1 cellular context compared by ENCODE assay signal in the genomic region with DNA sequence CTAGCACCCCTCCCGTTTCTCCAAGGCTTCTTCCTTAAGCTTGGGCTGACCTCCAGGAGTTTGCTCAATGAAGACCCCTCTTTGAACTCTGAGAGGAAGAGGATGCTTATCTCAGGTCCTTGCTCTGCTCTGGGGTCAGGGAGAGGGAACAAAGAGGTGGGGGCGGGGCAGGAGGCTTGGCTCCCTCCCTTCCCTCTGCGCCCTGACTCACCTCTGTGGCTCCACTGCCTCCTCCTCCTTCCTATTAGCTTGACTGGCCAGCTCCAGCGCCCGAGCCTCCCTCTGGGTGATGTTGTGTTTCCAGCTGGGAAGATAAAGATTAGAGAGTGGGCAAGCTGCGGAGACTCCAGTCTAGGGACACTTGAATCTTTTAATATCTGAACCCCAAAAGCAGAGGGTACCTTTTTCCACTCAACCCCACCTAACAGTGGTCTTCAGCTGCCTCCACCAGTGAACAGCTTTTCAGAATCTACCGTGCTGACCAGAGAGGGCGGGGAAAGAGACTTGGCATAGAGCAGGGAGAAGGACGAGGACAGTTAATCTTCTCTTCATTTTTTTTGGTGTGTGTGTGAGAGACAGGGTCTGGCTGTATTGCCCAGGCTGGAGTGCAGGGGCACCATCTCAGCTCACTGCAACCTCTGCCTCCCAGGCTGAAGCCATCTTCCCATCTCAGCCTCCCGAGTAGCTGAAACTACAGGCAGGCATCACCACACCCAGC.
TF ChIP-seq lines count a peak whose summit lies in the region.

No MANE protein-coding gene starts in this region.

TF ChIP-seq in HepG2, 621 proteins besides CTCF, POLR2A, EP300 and RAD21 (continued from another document and continues in another):
- TF ChIP-seq, protein P1, sequence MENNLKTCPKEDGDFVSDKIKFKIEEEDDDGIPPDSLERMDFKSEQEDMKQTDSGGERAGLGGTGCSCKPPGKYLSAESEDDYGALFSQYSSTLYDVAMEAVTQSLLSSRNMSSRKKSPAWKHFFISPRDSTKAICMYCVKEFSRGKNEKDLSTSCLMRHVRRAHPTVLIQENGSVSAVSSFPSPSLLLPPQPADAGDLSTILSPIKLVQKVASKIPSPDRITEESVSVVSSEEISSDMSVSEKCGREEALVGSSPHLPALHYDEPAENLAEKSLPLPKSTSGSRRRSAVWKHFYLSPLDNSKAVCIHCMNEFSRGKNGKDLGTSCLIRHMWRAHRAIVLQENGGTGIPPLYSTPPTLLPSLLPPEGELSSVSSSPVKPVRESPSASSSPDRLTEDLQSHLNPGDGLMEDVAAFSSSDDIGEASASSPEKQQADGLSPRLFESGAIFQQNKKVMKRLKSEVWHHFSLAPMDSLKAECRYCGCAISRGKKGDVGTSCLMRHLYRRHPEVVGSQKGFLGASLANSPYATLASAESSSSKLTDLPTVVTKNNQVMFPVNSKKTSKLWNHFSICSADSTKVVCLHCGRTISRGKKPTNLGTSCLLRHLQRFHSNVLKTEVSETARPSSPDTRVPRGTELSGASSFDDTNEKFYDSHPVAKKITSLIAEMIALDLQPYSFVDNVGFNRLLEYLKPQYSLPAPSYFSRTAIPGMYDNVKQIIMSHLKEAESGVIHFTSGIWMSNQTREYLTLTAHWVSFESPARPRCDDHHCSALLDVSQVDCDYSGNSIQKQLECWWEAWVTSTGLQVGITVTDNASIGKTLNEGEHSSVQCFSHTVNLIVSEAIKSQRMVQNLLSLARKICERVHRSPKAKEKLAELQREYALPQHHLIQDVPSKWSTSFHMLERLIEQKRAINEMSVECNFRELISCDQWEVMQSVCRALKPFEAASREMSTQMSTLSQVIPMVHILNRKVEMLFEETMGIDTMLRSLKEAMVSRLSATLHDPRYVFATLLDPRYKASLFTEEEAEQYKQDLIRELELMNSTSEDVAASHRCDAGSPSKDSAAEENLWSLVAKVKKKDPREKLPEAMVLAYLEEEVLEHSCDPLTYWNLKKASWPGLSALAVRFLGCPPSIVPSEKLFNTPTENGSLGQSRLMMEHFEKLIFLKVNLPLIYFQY (CRISPR knock-in tag; IDR thresholded peaks at IDR 0.05; ENCODE audit: borderline replicate concordance): no peak
- TF ChIP-seq ZNF121 (CRISPR knock-in tag; IDR thresholded peaks at IDR 0.05) (peak; percentile 99), ZNF746 (CRISPR knock-in tag; IDR thresholded peaks at IDR 0.05) (peak; percentile 50; the same call in 1 of the 2 replicates), ZNF770 (CRISPR knock-in tag; IDR thresholded peaks at IDR 0.05) (peak; percentile 50; the same call in 1 of the 2 replicates), HOXD1 (CRISPR knock-in tag; IDR thresholded peaks at IDR 0.05) (peak; percentile 74; the same call in 1 of the 2 replicates), ZNF280D (CRISPR knock-in tag; IDR thresholded peaks at IDR 0.05) (0 out of 2 replicates have a peak, but pooled peaks have one; percentile 46), NR2F6 (IDR thresholded peaks at IDR 0.05) (peak; percentile 74), NR2F6 (CRISPR knock-in tag; IDR thresholded peaks at IDR 0.05) (peak; percentile 59), ZNF343 (CRISPR knock-in tag; IDR thresholded peaks at IDR 0.05) (0 out of 2 replicates have a peak, but pooled peaks have one; percentile 33), HNF4G (IDR thresholded peaks at IDR 0.05; ENCODE audit: borderline replicate concordance, low read depth, low read length) (peak; percentile 21; the same call in 1 of the 2 replicates), HNF4G (CRISPR knock-in tag; IDR thresholded peaks at IDR 0.05; ENCODE audit: borderline replicate concordance, low read depth) (no peak), ARNT2 (CRISPR knock-in tag; IDR thresholded peaks at IDR 0.05; ENCODE audit: low read depth) (no peak), ZNF709 (CRISPR knock-in tag; IDR thresholded peaks at IDR 0.05) (0 out of 2 replicates have a peak, but pooled peaks have one; percentile 28), ZHX1 (CRISPR knock-in tag; IDR thresholded peaks at IDR 0.05; ENCODE audit: low read depth) (0 out of 2 replicates have a peak, but pooled peaks have one; percentile 39)
- TF ChIP-seq, protein P2, sequence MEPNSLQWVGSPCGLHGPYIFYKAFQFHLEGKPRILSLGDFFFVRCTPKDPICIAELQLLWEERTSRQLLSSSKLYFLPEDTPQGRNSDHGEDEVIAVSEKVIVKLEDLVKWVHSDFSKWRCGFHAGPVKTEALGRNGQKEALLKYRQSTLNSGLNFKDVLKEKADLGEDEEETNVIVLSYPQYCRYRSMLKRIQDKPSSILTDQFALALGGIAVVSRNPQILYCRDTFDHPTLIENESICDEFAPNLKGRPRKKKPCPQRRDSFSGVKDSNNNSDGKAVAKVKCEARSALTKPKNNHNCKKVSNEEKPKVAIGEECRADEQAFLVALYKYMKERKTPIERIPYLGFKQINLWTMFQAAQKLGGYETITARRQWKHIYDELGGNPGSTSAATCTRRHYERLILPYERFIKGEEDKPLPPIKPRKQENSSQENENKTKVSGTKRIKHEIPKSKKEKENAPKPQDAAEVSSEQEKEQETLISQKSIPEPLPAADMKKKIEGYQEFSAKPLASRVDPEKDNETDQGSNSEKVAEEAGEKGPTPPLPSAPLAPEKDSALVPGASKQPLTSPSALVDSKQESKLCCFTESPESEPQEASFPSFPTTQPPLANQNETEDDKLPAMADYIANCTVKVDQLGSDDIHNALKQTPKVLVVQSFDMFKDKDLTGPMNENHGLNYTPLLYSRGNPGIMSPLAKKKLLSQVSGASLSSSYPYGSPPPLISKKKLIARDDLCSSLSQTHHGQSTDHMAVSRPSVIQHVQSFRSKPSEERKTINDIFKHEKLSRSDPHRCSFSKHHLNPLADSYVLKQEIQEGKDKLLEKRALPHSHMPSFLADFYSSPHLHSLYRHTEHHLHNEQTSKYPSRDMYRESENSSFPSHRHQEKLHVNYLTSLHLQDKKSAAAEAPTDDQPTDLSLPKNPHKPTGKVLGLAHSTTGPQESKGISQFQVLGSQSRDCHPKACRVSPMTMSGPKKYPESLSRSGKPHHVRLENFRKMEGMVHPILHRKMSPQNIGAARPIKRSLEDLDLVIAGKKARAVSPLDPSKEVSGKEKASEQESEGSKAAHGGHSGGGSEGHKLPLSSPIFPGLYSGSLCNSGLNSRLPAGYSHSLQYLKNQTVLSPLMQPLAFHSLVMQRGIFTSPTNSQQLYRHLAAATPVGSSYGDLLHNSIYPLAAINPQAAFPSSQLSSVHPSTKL (CRISPR knock-in tag; IDR thresholded peaks at IDR 0.05): peak; percentile 51
- TF ChIP-seq, protein P3, sequence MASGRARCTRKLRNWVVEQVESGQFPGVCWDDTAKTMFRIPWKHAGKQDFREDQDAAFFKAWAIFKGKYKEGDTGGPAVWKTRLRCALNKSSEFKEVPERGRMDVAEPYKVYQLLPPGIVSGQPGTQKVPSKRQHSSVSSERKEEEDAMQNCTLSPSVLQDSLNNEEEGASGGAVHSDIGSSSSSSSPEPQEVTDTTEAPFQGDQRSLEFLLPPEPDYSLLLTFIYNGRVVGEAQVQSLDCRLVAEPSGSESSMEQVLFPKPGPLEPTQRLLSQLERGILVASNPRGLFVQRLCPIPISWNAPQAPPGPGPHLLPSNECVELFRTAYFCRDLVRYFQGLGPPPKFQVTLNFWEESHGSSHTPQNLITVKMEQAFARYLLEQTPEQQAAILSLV (CRISPR knock-in tag; IDR thresholded peaks at IDR 0.05; ENCODE audit: borderline replicate concordance): peak; percentile 82; the same call in 1 of the 2 replicates
- TF ChIP-seq, protein P4, sequence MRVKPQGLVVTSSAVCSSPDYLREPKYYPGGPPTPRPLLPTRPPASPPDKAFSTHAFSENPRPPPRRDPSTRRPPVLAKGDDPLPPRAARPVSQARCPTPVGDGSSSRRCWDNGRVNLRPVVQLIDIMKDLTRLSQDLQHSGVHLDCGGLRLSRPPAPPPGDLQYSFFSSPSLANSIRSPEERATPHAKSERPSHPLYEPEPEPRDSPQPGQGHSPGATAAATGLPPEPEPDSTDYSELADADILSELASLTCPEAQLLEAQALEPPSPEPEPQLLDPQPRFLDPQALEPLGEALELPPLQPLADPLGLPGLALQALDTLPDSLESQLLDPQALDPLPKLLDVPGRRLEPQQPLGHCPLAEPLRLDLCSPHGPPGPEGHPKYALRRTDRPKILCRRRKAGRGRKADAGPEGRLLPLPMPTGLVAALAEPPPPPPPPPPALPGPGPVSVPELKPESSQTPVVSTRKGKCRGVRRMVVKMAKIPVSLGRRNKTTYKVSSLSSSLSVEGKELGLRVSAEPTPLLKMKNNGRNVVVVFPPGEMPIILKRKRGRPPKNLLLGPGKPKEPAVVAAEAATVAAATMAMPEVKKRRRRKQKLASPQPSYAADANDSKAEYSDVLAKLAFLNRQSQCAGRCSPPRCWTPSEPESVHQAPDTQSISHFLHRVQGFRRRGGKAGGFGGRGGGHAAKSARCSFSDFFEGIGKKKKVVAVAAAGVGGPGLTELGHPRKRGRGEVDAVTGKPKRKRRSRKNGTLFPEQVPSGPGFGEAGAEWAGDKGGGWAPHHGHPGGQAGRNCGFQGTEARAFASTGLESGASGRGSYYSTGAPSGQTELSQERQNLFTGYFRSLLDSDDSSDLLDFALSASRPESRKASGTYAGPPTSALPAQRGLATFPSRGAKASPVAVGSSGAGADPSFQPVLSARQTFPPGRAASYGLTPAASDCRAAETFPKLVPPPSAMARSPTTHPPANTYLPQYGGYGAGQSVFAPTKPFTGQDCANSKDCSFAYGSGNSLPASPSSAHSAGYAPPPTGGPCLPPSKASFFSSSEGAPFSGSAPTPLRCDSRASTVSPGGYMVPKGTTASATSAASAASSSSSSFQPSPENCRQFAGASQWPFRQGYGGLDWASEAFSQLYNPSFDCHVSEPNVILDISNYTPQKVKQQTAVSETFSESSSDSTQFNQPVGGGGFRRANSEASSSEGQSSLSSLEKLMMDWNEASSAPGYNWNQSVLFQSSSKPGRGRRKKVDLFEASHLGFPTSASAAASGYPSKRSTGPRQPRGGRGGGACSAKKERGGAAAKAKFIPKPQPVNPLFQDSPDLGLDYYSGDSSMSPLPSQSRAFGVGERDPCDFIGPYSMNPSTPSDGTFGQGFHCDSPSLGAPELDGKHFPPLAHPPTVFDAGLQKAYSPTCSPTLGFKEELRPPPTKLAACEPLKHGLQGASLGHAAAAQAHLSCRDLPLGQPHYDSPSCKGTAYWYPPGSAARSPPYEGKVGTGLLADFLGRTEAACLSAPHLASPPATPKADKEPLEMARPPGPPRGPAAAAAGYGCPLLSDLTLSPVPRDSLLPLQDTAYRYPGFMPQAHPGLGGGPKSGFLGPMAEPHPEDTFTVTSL (CRISPR knock-in tag; IDR thresholded peaks at IDR 0.05; ENCODE audit: borderline replicate concordance): 0 out of 2 replicates have a peak, but pooled peaks have one; percentile 23
